27 cellular contexts compared by ENCODE assay signal in genomic region chr5:179315356-179315890, GRCh38. TPM values are rescaled to one million over a fixed set of nuclear protein-coding genes. Genes with fewer than 3 reads are reported as not detected.
DNase-seq lines count a peak whose midpoint lies in the region; ATAC-seq and TF ChIP-seq lines count a peak whose summit lies in the region.
"Had no signal": no experiment of that assay in that cellular context is flagged by ENCODE, and none has a peak within 500 bp of the region (broad histone marks: within the 10 kb centered on the region; RNA-seq: fewer than 3 reads in every experiment).

No MANE protein-coding gene starts in this region.

- no peak for DNase-seq in HFFc6
- peak; percentile 62 for DNase-seq in chondrocyte (ENCODE audit: low spot score)
- peak in 2 of 3 donors; percentile 2 to 28 for DNase-seq in mucosa of descending colon
- no peak for DNase-seq in NCI-H524 (lab: John Stamatoyannopoulos, UW)
- DNase-seq in OCI-M1 (lab: John Stamatoyannopoulos, UW), result no peak
- no peak for DNase-seq in PC-3
- DNase-seq in NOMO-1 treated with dmso at 0.1 percent for 144 hours (lab: John Stamatoyannopoulos, UW; ENCODE audit: unreplicated experiment), result no peak
- DNase-seq: activated CD4-positive, alpha-beta T cell treated with anti-CD3 and anti-CD28 coated beads, Interleukin-2, amount 50 U/mL, for 1 hour; CD4-positive, CD25-positive, alpha-beta regulatory T cell; effector CD4-positive, alpha-beta T cell; EL; foreskin melanocyte; immature natural killer cell; Karpas-422; NCI-H1694 treated with DMSO at 0.1 percent for 48 hours; NCI-H2171 treated with DMSO at 0.1 percent for 48 hours; NCI-H748 treated with DMSO at 0.1 percent for 48 hours; stimulated activated CD4-positive, alpha-beta T cell treated with anti-CD3 and anti-CD28 coated beads, Interleukin-4, amount 100 ng/mL, for 1 hour; testis; WERI-Rb-1 had no signal

- ATAC-seq in mucosa of descending colon, result no peak
- ATAC-seq in PC-3, result no peak
- ATAC-seq: activated naive CD4-positive, alpha-beta T cell treated with anti-CD3 and anti-CD28 coated beads, Interleukin-2, amount 50 U/mL, for 72 hours; stimulated activated memory B cell treated with anti-CD40 and anti-IgM and Interleukin-4, amounts not matched to agents 10 μg/mL and 1 μg/mL and 100 μg/mL, for 72 hours had no signal

- H3K9ac ChIP-seq in subcutaneous abdominal adipose tissue (ENCODE audit: low read length in 5 of 5) (peak overlapping the region in 1 of 5 donors; percentile 14), PC-3 (ENCODE audit: low read length) (no peak overlapping the region)

- no peaks in the 10 kb centered on the region for H3K9me2 ChIP-seq in PC-3 (replicated peaks; ENCODE audit: low read length)

- peak overlapping the region; percentile 93 for H3K27ac ChIP-seq in subcutaneous abdominal adipose tissue (ENCODE audit: low read depth, low read length)
- no peak overlapping the region for H3K27ac ChIP-seq in PC-3 (ENCODE audit: low read length)
- H3K27ac ChIP-seq: testis, WERI-Rb-1 had no signal

- CTCF ChIA-PET in PC-3 (lab: Charles Lee), result no interaction called here

- H3K36me3 ChIP-seq in mucosa of descending colon (ENCODE audit: low read depth) (no peaks in the 10 kb centered on the region), subcutaneous abdominal adipose tissue (ENCODE audit: control insufficient read depth in 5 of 5, insufficient read depth in 5 of 5, low read length in 5 of 5) (no peaks in the 10 kb centered on the region), PC-3 (ENCODE audit: low read depth, low read length) (no peaks in the 10 kb centered on the region)
- H3K36me3 ChIP-seq: WERI-Rb-1 had no signal

- H3K4me3 ChIP-seq in mucosa of descending colon (no peak overlapping the region), subcutaneous abdominal adipose tissue (ENCODE audit: low read depth in 1 of 5, low read length in 5 of 5) (no peak overlapping the region), PC-3 (ENCODE audit: low read length) (no peak overlapping the region)
- H3K4me3 ChIP-seq: testis had no signal

- no peaks in the 10 kb centered on the region for H3F3A ChIP-seq in PC-3 (ENCODE audit: low read length, unreplicated experiment)

- intact Hi-C loops in mucosa of descending colon (cut with DNase I, micrococcal nuclease), result no loop called here
- intact Hi-C loops in PC-3 (cut with micrococcal nuclease), result no loop called here

- BruUV-seq in PC-3 (replicated peaks; lab: Mats Ljungman, UMichigan), result no TSS peak

- no peaks in the 10 kb centered on the region for H3K9me3 ChIP-seq in mucosa of descending colon
- H3K9me3 ChIP-seq in subcutaneous abdominal adipose tissue (ENCODE audit: control insufficient read depth in 5 of 5, low read length in 5 of 5), result peaks cover 0 to 4% (median 0%) of the 10 kb centered on the region in 5 donors
- H3K9me3 ChIP-seq in PC-3 (ENCODE audit: low read length), result no peaks in the 10 kb centered on the region
- H3K9me3 ChIP-seq: testis had no signal

- no peak overlapping the region for H2AFZ ChIP-seq in PC-3 (ENCODE audit: low read length)

- POLR2A ChIA-PET in PC-3 (lab: Charles Lee; ENCODE audit: unreplicated experiment), result no interaction called here

- no peak overlapping the region for H3K4me2 ChIP-seq in PC-3 (ENCODE audit: low read length)

- H3K27ac Mint-ChIP-seq in HFFc6 (peak overlapping the region; percentile 97), chondrocyte (ENCODE audit: unreplicated experiment) (no peak overlapping the region)
- H3K27ac Mint-ChIP-seq: activated naive CD4-positive, alpha-beta T cell treated with anti-CD3 and anti-CD28 coated beads, Interleukin-2, amount 50 U/mL, for 72 hours; activated T-helper 1 cell treated with anti-CD3 and anti-CD28 coated beads, Interleukin-12 subunit alpha, Interleukin-12 subunit beta, Interleukin-2, Interleukin-4 antibody, amounts not matched to agents 30 ng/mL and 10 ng/mL and 1 ng/mL, durations not matched to agents 14 hours and 24 hours and 36 hours; immature natural killer cell; stimulated activated memory B cell treated with anti-CD40 and anti-IgM and Interleukin-4, amounts not matched to agents 10 μg/mL and 1 μg/mL and 100 μg/mL, for 72 hours had no signal

- H3K4me1 ChIP-seq in mucosa of descending colon (ENCODE audit: low read depth) (no peaks in the 10 kb centered on the region), subcutaneous abdominal adipose tissue (ENCODE audit: control insufficient read depth in 5 of 5, insufficient read depth in 5 of 5, low read length in 5 of 5) (peaks cover 1 to 65% (median 52%) of the 10 kb centered on the region in 5 donors), PC-3 (ENCODE audit: insufficient read depth, low read length) (no peaks in the 10 kb centered on the region)

- H3K9me3 Mint-ChIP-seq in HFFc6, result peaks cover 8% of the 10 kb centered on the region
- peaks cover 12% of the 10 kb centered on the region for H3K9me3 Mint-ChIP-seq in chondrocyte (ENCODE audit: low read depth)
- H3K9me3 Mint-ChIP-seq: activated naive CD4-positive, alpha-beta T cell treated with anti-CD3 and anti-CD28 coated beads, Interleukin-2, amount 50 U/mL, for 72 hours; activated T-helper 1 cell treated with anti-CD3 and anti-CD28 coated beads, Interleukin-12 subunit alpha, Interleukin-12 subunit beta, Interleukin-2, Interleukin-4 antibody, amounts not matched to agents 30 ng/mL and 10 ng/mL and 1 ng/mL, durations not matched to agents 14 hours and 24 hours and 36 hours; CD4-positive, CD25-positive, alpha-beta regulatory T cell; stimulated activated memory B cell treated with anti-CD40 and anti-IgM and Interleukin-4, amounts not matched to agents 10 μg/mL and 1 μg/mL and 100 μg/mL, for 72 hours had no signal

- peaks cover 2% of the 10 kb centered on the region for H3K27me3 Mint-ChIP-seq in HFFc6 (ENCODE audit: insufficient read depth)
- H3K27me3 Mint-ChIP-seq in chondrocyte (ENCODE audit: low read depth), result no peaks in the 10 kb centered on the region
- H3K27me3 Mint-ChIP-seq: CD4-positive, CD25-positive, alpha-beta regulatory T cell had no signal

- H3K27me3 ChIP-seq in subcutaneous abdominal adipose tissue (ENCODE audit: control insufficient read depth in 5 of 5, insufficient read depth in 4 of 5, low read length in 5 of 5) (no peaks in the 10 kb centered on the region), PC-3 (ENCODE audit: low read length) (peaks cover 17% of the 10 kb centered on the region; the same call in 1 of the 2 replicates)
- H3K27me3 ChIP-seq: testis had no signal

- H3K4me1 Mint-ChIP-seq in HFFc6 (ENCODE audit: low read depth) (peaks cover 60% of the 10 kb centered on the region), chondrocyte (ENCODE audit: low read depth) (peaks cover 23% of the 10 kb centered on the region)
- H3K4me1 Mint-ChIP-seq: CD4-positive, CD25-positive, alpha-beta regulatory T cell; stimulated activated memory B cell treated with anti-CD40 and anti-IgM and Interleukin-4, amounts not matched to agents 10 μg/mL and 1 μg/mL and 100 μg/mL, for 72 hours had no signal

- no peaks in the 10 kb centered on the region for H3K79me2 ChIP-seq in PC-3 (ENCODE audit: low read length)

- H3K4me3 Mint-ChIP-seq in HFFc6, result no peak overlapping the region
- no peak overlapping the region for H3K4me3 Mint-ChIP-seq in chondrocyte (ENCODE audit: unreplicated experiment)
- H3K4me3 Mint-ChIP-seq: activated T-helper 1 cell treated with anti-CD3 and anti-CD28 coated beads, Interleukin-12 subunit alpha, Interleukin-12 subunit beta, Interleukin-2, Interleukin-4 antibody, amounts not matched to agents 30 ng/mL and 10 ng/mL and 1 ng/mL, durations not matched to agents 14 hours and 24 hours and 36 hours; CD4-positive, CD25-positive, alpha-beta regulatory T cell; immature natural killer cell; neural crest cell; stimulated activated memory B cell treated with anti-CD40 and anti-IgM and Interleukin-4, amounts not matched to agents 10 μg/mL and 1 μg/mL and 100 μg/mL, for 72 hours had no signal

- H3K36me3 Mint-ChIP-seq in HFFc6 (ENCODE audit: low read depth) (peaks cover 19% of the 10 kb centered on the region), chondrocyte (ENCODE audit: low read depth) (peaks cover 4% of the 10 kb centered on the region)
- H3K36me3 Mint-ChIP-seq: activated naive CD4-positive, alpha-beta T cell treated with anti-CD3 and anti-CD28 coated beads, Interleukin-2, amount 50 U/mL, for 72 hours; CD4-positive, CD25-positive, alpha-beta regulatory T cell; immature natural killer cell; stimulated activated memory B cell treated with anti-CD40 and anti-IgM and Interleukin-4, amounts not matched to agents 10 μg/mL and 1 μg/mL and 100 μg/mL, for 72 hours had no signal

- no peak for TF ChIP-seq CTCF in HFFc6 (IDR thresholded peaks at IDR 0.05)
- TF ChIP-seq CTCF in chondrocyte (IDR thresholded peaks at IDR 0.05), result no peak
- no peak for TF ChIP-seq CTCF in mucosa of descending colon (IDR thresholded peaks at IDR 0.05)
- TF ChIP-seq CTCF in PC-3 (conservative IDR thresholded peaks at IDR 0.05; ENCODE audit: low read depth, low read length), result no peak

- no peaks in the 10 kb centered on the region for H4K20me1 ChIP-seq in PC-3 (ENCODE audit: low read length)

RNA-seq across cellular contexts. Expression of gene ADAMTS2, which starts 29.8 kb away (rescaled TPM):
- total RNA-seq in HFFc6 (2021; fragmentation: NEBNext Ultra II Directional; extraction: Animal tissue kit (Norgen Biotek cat#: 25700)), result 10 to 100 TPM; 31.5 to 38.4 (median 34.1) TPM
- total RNA-seq in chondrocyte (17.9 to 93.2 TPM (median 91.2 TPM) in 3 replicates), mucosa of descending colon (1 to 10 TPM; 1.3 to 9.2 (median 7.3) TPM), PC-3 (2014; rRNA removed) (not detected in 2 replicates)
- total RNA-seq: activated naive CD4-positive, alpha-beta T cell treated with anti-CD3 and anti-CD28 coated beads, Interleukin-2, amount 50 U/mL, for 72 hours; activated T-helper 1 cell treated with anti-CD3 and anti-CD28 coated beads, Interleukin-12 subunit alpha, Interleukin-12 subunit beta, Interleukin-2, Interleukin-4 antibody, amounts not matched to agents 30 ng/mL and 10 ng/mL and 1 ng/mL, durations not matched to agents 14 hours and 24 hours and 36 hours; CD4-positive, CD25-positive, alpha-beta regulatory T cell; pulmonary artery endothelial cell; T-helper 2 cell treated with Interferon-gamma antibody and Interleukin-4, amounts not matched to agents 100 ng/mL and 5 ng/mL, for 36 hours had no signal

Comparison
In these comparisons a context has a peak if more than half of its experiments do, and no peak if none do; other contexts are left out.
1. DNase-seq: peak in chondrocyte (single experiment) and mucosa of descending colon (2 of 3); none in HFFc6 (single experiment), NCI-H524 (0 of 2), OCI-M1 (single experiment), PC-3 (single experiment) and NOMO-1 treated with dmso at 0.1 percent for 144 hours (single experiment).